22 cellular contexts compared by ENCODE assay signal in genomic region chr14:48723841-48724495, GRCh38.
DNase-seq lines count a peak whose midpoint lies in the region; ATAC-seq, FAIRE-seq and TF ChIP-seq lines count a peak whose summit lies in the region.
"Had no signal": no experiment of that assay in that cellular context is flagged by ENCODE, and none has a peak within 500 bp of the region (broad histone marks: within the 10 kb centered on the region; RNA-seq: fewer than 3 reads in every experiment).

No MANE protein-coding gene starts in this region.

- H3K14ac ChIP-seq in IMR-90 (replicated peaks; ENCODE audit: low read depth, low read length), result peak overlapping the region; percentile 83; the same call in 1 of the 2 replicates

- H3K4me3 Mint-ChIP-seq in astrocyte (ENCODE audit: unreplicated experiment), result no peak overlapping the region
- H3K4me3 Mint-ChIP-seq: CD8-positive, alpha-beta memory T cell had no signal

- no CpG with 5 or more reads among the region's 1 CpG for WGBS in IMR-90 (ENCODE audit: extremely low coverage in 2 of 2, insufficient read length in 1 of 2), 2 experiments
- WGBS in mesendoderm (ENCODE audit: extremely low coverage, insufficient coverage, low lambda C conversion rate), result no CpG with 5 or more reads among the region's 1 CpG

- H3K9me3 ChIP-seq in IMR-90 (ENCODE audit: control insufficient read depth, insufficient read depth, low read length), result no peaks in the 10 kb centered on the region
- H3K9me3 ChIP-seq in astrocyte (ENCODE audit: insufficient read depth, low read depth, low read length), result no peaks in the 10 kb centered on the region

- H3K79me1 ChIP-seq in IMR-90 (ENCODE audit: low read depth in 1 of 2, low read length in 2 of 2), result no peaks in the 10 kb centered on the region
- no peaks in the 10 kb centered on the region for H3K79me1 ChIP-seq in mesendoderm (ENCODE audit: low read length)

- H4K8ac ChIP-seq in IMR-90 (ENCODE audit: low read depth in 2 of 2, low read length in 2 of 2) (peak overlapping the region in 1 of 2 experiments; percentile 86; a peak in 2 of 4 replicates), mesendoderm (ENCODE audit: low read depth, low read length) (no peak overlapping the region)

- ATAC-seq in IMR-90 (ENCODE audit: low read depth), result peak; percentile 33
- ATAC-seq in GM19452 (IDR thresholded peaks at IDR 0.05; ENCODE audit: unreplicated experiment), result no peak
- ATAC-seq: PC-3 had no signal

- H3K4ac ChIP-seq in IMR-90 (ENCODE audit: low read depth, low read length) (peak overlapping the region; percentile 95), mesendoderm (ENCODE audit: low read depth, low read length) (no peak overlapping the region)

- H2AK5ac ChIP-seq in IMR-90 (ENCODE audit: low read depth, low read length), result no peak overlapping the region
- no peak overlapping the region for H2AK5ac ChIP-seq in mesendoderm (ENCODE audit: low read length)

- no peaks in the 10 kb centered on the region for H3K27me3 ChIP-seq in IMR-90 (ENCODE audit: control insufficient read depth, insufficient read depth, low read length)
- H3K27me3 ChIP-seq in astrocyte (ENCODE audit: insufficient read depth, low read length), result no peaks in the 10 kb centered on the region
- H3K27me3 ChIP-seq in mesendoderm (ENCODE audit: insufficient read depth, low read length, poor library complexity), result no peaks in the 10 kb centered on the region

- POLR2A ChIA-PET in IMR-90 (lab: Charles Lee; ENCODE audit: unreplicated experiment) (no interaction called here), HEK293T (lab: Yijun Ruan, JAX) (no interaction called here)

- no peaks in the 10 kb centered on the region for H4K20me1 ChIP-seq in IMR-90 (ENCODE audit: insufficient read depth, low read length)
- no peaks in the 10 kb centered on the region for H4K20me1 ChIP-seq in astrocyte (ENCODE audit: insufficient read depth, low read length)

- no peaks in the 10 kb centered on the region for H3K27me3 Mint-ChIP-seq in astrocyte (ENCODE audit: low read depth, unreplicated experiment)
- H3K27me3 Mint-ChIP-seq: CD8-positive, alpha-beta memory T cell had no signal

- H3K9me3 Mint-ChIP-seq in astrocyte (ENCODE audit: unreplicated experiment), result no peaks in the 10 kb centered on the region

- in situ Hi-C loops in Caki2 (cut with HindIII; ENCODE audit: low pct_unique_long_range_greater_than_20kb, low sequenced_read_pairs) (no loop called here), IMR-90 (cut with MboI; ENCODE audit: low sequenced_read_pairs) (no loop called here)

- H3K4me2 ChIP-seq in IMR-90 (ENCODE audit: low read depth, low read length) (peak overlapping the region; percentile 56), astrocyte (ENCODE audit: low read length) (peak overlapping the region; percentile 27), mesendoderm (ENCODE audit: low read length) (no peak overlapping the region)

- peak; percentile 18 for DNase-seq in Caki2 (ENCODE audit: low read depth)
- DNase-seq in IMR-90, result peak; percentile 23
- DNase-seq in astrocyte (ENCODE audit: low read depth), result peak; percentile 47
- DNase-seq in mesendoderm, result peak; percentile 23
- DNase-seq in HEK293T (ENCODE audit: extremely low spot score), result no peak
- DNase-seq in NCI-H2196 (lab: John Stamatoyannopoulos, UW; ENCODE audit: unreplicated experiment), result no peak
- DNase-seq: C1 segment of cervical spinal cord; CD8-positive, alpha-beta memory T cell; DMS79; H7; KBM-7; NCI-H1417 treated with DMSO at 0.1 percent for 48 hours; NCI-H2029; NCI-H446; NCI-H526 treated with DMSO at 0.1 percent for 48 hours; PC-3; SIG-M5; T-helper 1 cell had no signal

- peak overlapping the region; percentile 74; the same call in 1 of the 2 replicates for H3K23ac ChIP-seq in IMR-90 (ENCODE audit: low read depth, low read length)
- no peak overlapping the region for H3K23ac ChIP-seq in mesendoderm (ENCODE audit: low read length)

- H3K9me1 ChIP-seq in IMR-90 (ENCODE audit: insufficient read depth, low read length), result no peaks in the 10 kb centered on the region

- CTCF ChIA-PET in IMR-90 (lab: Yijun Ruan, JAX), result no interaction called here
- CTCF ChIA-PET in HEK293T (lab: Yijun Ruan, JAX), result no interaction called here

- peak overlapping the region; percentile 92 for H4K91ac ChIP-seq in IMR-90 (ENCODE audit: insufficient read depth, low read depth, low read length)

- no peak for TF ChIP-seq RAD21 in IMR-90 (IDR thresholded peaks at IDR 0.05; ENCODE audit: low read length)

- no peaks in the 10 kb centered on the region for H3K79me2 ChIP-seq in astrocyte (ENCODE audit: insufficient read depth, low read length)
- no peaks in the 10 kb centered on the region for H3K79me2 ChIP-seq in mesendoderm (ENCODE audit: control insufficient read depth, insufficient read depth, low read length)

- H2BK15ac ChIP-seq in IMR-90 (ENCODE audit: low read depth, low read length) (no peak overlapping the region), mesendoderm (replicated peaks; ENCODE audit: low read depth) (no peak overlapping the region)

- H2BK20ac ChIP-seq in IMR-90 (ENCODE audit: low read depth, low read length), result peak overlapping the region; percentile 93

- no peak for TF ChIP-seq POLR2A in IMR-90 (IDR thresholded peaks at IDR 0.05; ENCODE audit: low read depth, low read length)

- H2AFZ ChIP-seq in IMR-90 (replicated peaks; ENCODE audit: low read length, poor library complexity) (no peak overlapping the region), astrocyte (ENCODE audit: low read depth, low read length) (no peak overlapping the region)

- H3K4me1 ChIP-seq in IMR-90 (ENCODE audit: control insufficient read depth, insufficient read depth, low read length), result peaks cover 5% of the 10 kb centered on the region; the same call in 1 of the 2 replicates
- peaks cover 15% of the 10 kb centered on the region for H3K4me1 ChIP-seq in astrocyte (ENCODE audit: insufficient read depth, low read length)
- no peaks in the 10 kb centered on the region for H3K4me1 ChIP-seq in mesendoderm (ENCODE audit: control insufficient read depth, low read depth, low read length)

- H3K4me3 ChIP-seq in IMR-90 (ENCODE audit: insufficient read depth, low read depth, low read length) (no peak overlapping the region), astrocyte (ENCODE audit: insufficient read depth, low read depth, low read length) (no peak overlapping the region), mesendoderm (ENCODE audit: low read length) (no peak overlapping the region)

- peaks cover 26% of the 10 kb centered on the region for H3K4me1 Mint-ChIP-seq in astrocyte (ENCODE audit: low read depth, unreplicated experiment)
- H3K4me1 Mint-ChIP-seq: CD8-positive, alpha-beta memory T cell had no signal

- dilution Hi-C loops in IMR-90 (cut with HindIII; ENCODE audit: low sequenced_read_pairs, unreplicated experiment), result no loop called here

- intact Hi-C loops in IMR-90 (cut with micrococcal nuclease), result no loop called here

- TF ChIP-seq CTCF in IMR-90 (conservative IDR thresholded peaks at IDR 0.05; ENCODE audit: low read depth, low read length) (no peak), astrocyte (IDR thresholded peaks at IDR 0.05; ENCODE audit: insufficient read depth, low read depth, low read length) (no peak)

- H3K27ac ChIP-seq in IMR-90 (ENCODE audit: insufficient read depth, low read length) (peak overlapping the region; percentile 93; the same call in 1 of the 2 replicates), astrocyte (ENCODE audit: low read depth, low read length) (peak overlapping the region; percentile 86), mesendoderm (ENCODE audit: low read depth, low read length) (no peak overlapping the region)
- H3K27ac ChIP-seq: RWPE1 had no signal

- peak overlapping the region; percentile 58 for H3K27ac Mint-ChIP-seq in astrocyte (ENCODE audit: unreplicated experiment)
- H3K27ac Mint-ChIP-seq: CD8-positive, alpha-beta memory T cell had no signal

- peak overlapping the region; percentile 81 for H4K5ac ChIP-seq in IMR-90 (ENCODE audit: low read depth, low read length)
- H4K5ac ChIP-seq in mesendoderm (ENCODE audit: low read length), result no peak overlapping the region

- no TSS peak for BruUV-seq in IMR-90 (replicated peaks; lab: Mats Ljungman, UMichigan)

- H3K9ac ChIP-seq in IMR-90 (ENCODE audit: low read depth, low read length) (no peak overlapping the region), astrocyte (ENCODE audit: low read length) (no peak overlapping the region), mesendoderm (ENCODE audit: low read length) (no peak overlapping the region)

- H3K56ac ChIP-seq in IMR-90 (ENCODE audit: extremely low read depth, insufficient read depth, low read length) (no peak overlapping the region; the same call in none of the 2 replicates), mesendoderm (ENCODE audit: low read length) (no peak overlapping the region)

- peak overlapping the region; percentile 93 for H3K18ac ChIP-seq in IMR-90 (ENCODE audit: low read depth, low read length)
- H3K18ac ChIP-seq in mesendoderm (ENCODE audit: low read length), result no peak overlapping the region

- H2AK9ac ChIP-seq in IMR-90 (replicated peaks; ENCODE audit: low read depth, low read length, poor library complexity), result no peak overlapping the region

- H3K36me3 Mint-ChIP-seq in astrocyte (ENCODE audit: low read depth, unreplicated experiment), result no peaks in the 10 kb centered on the region
- H3K36me3 Mint-ChIP-seq: CD8-positive, alpha-beta memory T cell had no signal

- no peaks in the 10 kb centered on the region for H3K36me3 ChIP-seq in IMR-90 (ENCODE audit: control insufficient read depth, insufficient read depth, low read length)
- no peaks in the 10 kb centered on the region for H3K36me3 ChIP-seq in astrocyte (ENCODE audit: insufficient read depth, low read length)
- H3K36me3 ChIP-seq in mesendoderm (ENCODE audit: control insufficient read depth, insufficient read depth, low read length), result no peaks in the 10 kb centered on the region

- peak overlapping the region; percentile 97 for H2BK120ac ChIP-seq in IMR-90 (ENCODE audit: low read depth, low read length)
- H2BK120ac ChIP-seq in mesendoderm (ENCODE audit: low read depth, low read length), result no peak overlapping the region

- peak overlapping the region; percentile 96 for H2BK5ac ChIP-seq in IMR-90 (ENCODE audit: low read depth, low read length, poor library complexity, severe bottlenecking)
- no peak overlapping the region for H2BK5ac ChIP-seq in mesendoderm (ENCODE audit: low read length)

- no peak for FAIRE-seq in astrocyte (lab: Jason Lieb, UNC)
- FAIRE-seq: GM12892, GM18507 had no signal

TF ChIP-seq in IMR-90, 13 proteins besides CTCF, POLR2A, EP300 and RAD21 (continues in another document):
- TF ChIP-seq MAFK (IDR thresholded peaks at IDR 0.05; ENCODE audit: low read depth, low read length), result peak; percentile 52

TF ChIP-seq in HEK293T, 16 proteins besides CTCF, POLR2A, EP300 and RAD21 (continues in another document):
- no peak for TF ChIP-seq PKNOX1 (IDR thresholded peaks at IDR 0.05)
- no peak for TF ChIP-seq TARDBP (IDR thresholded peaks at IDR 0.05)
- TF ChIP-seq NFRKB (IDR thresholded peaks at IDR 0.05), result no peak

Comparison
In these comparisons a context has a peak if more than half of its experiments do, and no peak if none do; other contexts are left out.
1. DNase-seq: peak in Caki2 (single experiment), IMR-90 (single experiment), astrocyte (single experiment) and mesendoderm (single experiment); none in HEK293T (single experiment) and NCI-H2196 (single experiment).